In genomic region chr11:73759520-73760065, GRCh38 we compare ENCODE assay signal across 8 cellular contexts. TPM values are rescaled to one million over a fixed set of nuclear protein-coding genes. Genes with fewer than 3 reads are reported as not detected.
DNase-seq lines count a peak whose midpoint lies in the region; ATAC-seq and TF ChIP-seq lines count a peak whose summit lies in the region.

No MANE protein-coding gene starts in this region.

- DNase-seq in left ventricle myocardium inferior (no peak), Right ventricle myocardium inferior (ENCODE audit: missing footprints) (no peak), foreskin melanocyte (peak; percentile 20), COR-L47 (lab: John Stamatoyannopoulos, UW) (no peak)
- DNase-seq in stimulated activated CD4-positive, alpha-beta T cell treated with anti-CD3 and anti-CD28 coated beads, Interleukin-1b, Interleukin-23, amount 100 ng/mL, for 48 hours: no peak

- ATAC-seq in Right ventricle myocardium inferior (no peak), HG03280 (IDR thresholded peaks at IDR 0.05; ENCODE audit: unreplicated experiment) (no peak)

- intact Hi-C loops in left ventricle myocardium inferior (cut with micrococcal nuclease): no loop called here
- intact Hi-C loops in Right ventricle myocardium inferior (cut with DNase I): no loop called here

- H3K27ac ChIP-seq in left ventricle myocardium inferior (replicated peaks): peak overlapping the region; percentile 100
- H3K27ac ChIP-seq in VCaP: peak overlapping the region; percentile 97
- peak overlapping the region; percentile 97 for H3K27ac ChIP-seq in rectal smooth muscle tissue (ENCODE audit: low read depth, low read length)

- H3K4me1 ChIP-seq in left ventricle myocardium inferior (peaks cover 40% of the 10 kb centered on the region), rectal smooth muscle tissue (ENCODE audit: control insufficient read depth, insufficient read depth, low read length) (peaks cover 12% of the 10 kb centered on the region)

- H3K4me3 ChIP-seq in left ventricle myocardium inferior: peak overlapping the region; percentile 100
- H3K4me3 ChIP-seq in rectal smooth muscle tissue (ENCODE audit: low read length): peak overlapping the region; percentile 98

- H3K9me3 ChIP-seq in left ventricle myocardium inferior (replicated peaks): no peaks in the 10 kb centered on the region

- H3K9ac ChIP-seq in rectal smooth muscle tissue (ENCODE audit: low read length): peak overlapping the region; percentile 96

- TF ChIP-seq CTCF in left ventricle myocardium inferior (IDR thresholded peaks at IDR 0.05; ENCODE audit: borderline replicate concordance) (no peak), VCaP (conservative IDR thresholded peaks at IDR 0.05) (peak; percentile 11; the same call in 1 of the 2 replicates)

- no peaks in the 10 kb centered on the region for H3K27me3 ChIP-seq in left ventricle myocardium inferior (ENCODE audit: low read depth)
- no peaks in the 10 kb centered on the region for H3K27me3 ChIP-seq in rectal smooth muscle tissue (ENCODE audit: control insufficient read depth, insufficient read depth, low read length)

- H3K36me3 ChIP-seq in left ventricle myocardium inferior (no peaks in the 10 kb centered on the region), rectal smooth muscle tissue (ENCODE audit: control insufficient read depth, insufficient read depth, low read length) (no peaks in the 10 kb centered on the region)

RNA-seq across cellular contexts. Expression of gene RAB6A, which starts 1.3 kb away (rescaled TPM):
- total RNA-seq in left ventricle myocardium inferior: 98.3 TPM
- 97.1 TPM for total RNA-seq in Right ventricle myocardium inferior

RNA-seq across cellular contexts. Expression of gene MRPL48, which starts 28.1 kb away (rescaled TPM):
- 35.6 TPM for total RNA-seq in left ventricle myocardium inferior
- total RNA-seq in Right ventricle myocardium inferior: 45.1 TPM
